In the genomic region with DNA sequence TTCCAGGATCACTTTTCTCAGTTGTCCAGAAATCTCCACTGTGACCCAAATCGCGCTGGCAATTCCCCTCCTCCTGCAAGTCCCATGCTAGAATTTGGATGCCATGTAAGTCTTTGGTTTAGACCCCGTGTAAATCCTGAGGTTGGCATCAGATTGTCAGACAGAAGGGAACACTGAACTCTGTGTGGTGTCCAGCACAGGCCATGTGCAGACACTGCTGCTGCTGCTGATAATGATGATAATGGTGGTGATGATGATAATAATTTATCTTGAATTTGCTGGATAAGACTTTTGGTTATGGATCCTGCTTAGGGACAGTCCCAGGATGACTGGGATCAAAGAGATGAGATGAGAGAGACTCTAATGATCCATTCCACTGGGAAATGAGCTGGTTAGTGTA, we compare ENCODE assay signal across 13 cellular contexts. TPM values are rescaled to one million over a fixed set of nuclear protein-coding genes. Genes with fewer than 3 reads are reported as not detected.
DNase-seq lines count a peak whose midpoint lies in the region; TF ChIP-seq lines count a peak whose summit lies in the region.
"Had no signal": no experiment of that assay in that cellular context is flagged by ENCODE, and none has a peak within 500 bp of the region (broad histone marks: within the 10 kb centered on the region; RNA-seq: fewer than 3 reads in every experiment).

No MANE protein-coding gene starts in this region.

- CTCF ChIA-PET in SK-N-SH (lab: Yijun Ruan, JAX): interaction anchor here (1.4 to 2.5 kb wide), 3 partner anchors 27 to 244 kb away, joined by 6 to 12 read pairs (median 7); no protein-coding TSS in a partner anchor

- H2BK120ac ChIP-seq in H9 (ENCODE audit: low read depth, low read length, poor library complexity, severe bottlenecking): no peak overlapping the region

- TF ChIP-seq RAD21 in SK-N-SH (IDR thresholded peaks at IDR 0.05; ENCODE audit: low read length): no peak

- no peak overlapping the region for H4K8ac ChIP-seq in H9 (replicated peaks; ENCODE audit: insufficient read length, low read depth, low read length)

- H3K56ac ChIP-seq in H9 (ENCODE audit: insufficient read length, low read depth, low read length): no peak overlapping the region

- peaks cover 0 to 4% (median 0%) of the 10 kb centered on the region in 5 experiments for H3K9me3 Mint-ChIP-seq in brain
- H3K9me3 Mint-ChIP-seq in neural progenitor cell: peaks cover 6% of the 10 kb centered on the region
- H3K9me3 Mint-ChIP-seq in H9: no peaks in the 10 kb centered on the region; a peak in 1 of 5 replicates
- H3K9me3 Mint-ChIP-seq: CD4-positive, alpha-beta memory T cell had no signal

- H2BK20ac ChIP-seq in H9 (ENCODE audit: low read depth, low read length, poor library complexity, severe bottlenecking): no peak overlapping the region

- no peaks in the 10 kb centered on the region for H3K9me2 ChIP-seq in SK-N-SH

- H2AFZ ChIP-seq in SK-N-SH (ENCODE audit: low read depth): no peak overlapping the region
- no peak overlapping the region for H2AFZ ChIP-seq in neural progenitor cell (replicated peaks)
- H2AFZ ChIP-seq in H9 (ENCODE audit: low read length): no peak overlapping the region

- TF ChIP-seq POLR2A in vagina (IDR thresholded peaks at IDR 0.05): no peak

- H3K4me1 ChIP-seq in SK-N-SH (ENCODE audit: control insufficient read depth in 1 of 2, insufficient read depth in 2 of 2, low read depth in 1 of 2, low read length in 1 of 2) (peaks cover 9 to 36% of the 10 kb centered on the region in 2 experiments; a peak in 3 of 4 replicates), neural progenitor cell (peaks cover 41% of the 10 kb centered on the region), vagina (peaks cover 24% of the 10 kb centered on the region), H9 (ENCODE audit: insufficient read depth, low read length) (peaks cover 6% of the 10 kb centered on the region; the same call in 1 of the 2 replicates)

- POLR2A ChIA-PET in SK-N-SH (lab: Yijun Ruan, JAX): no interaction called here

- H3K79me2 ChIP-seq in SK-N-SH (ENCODE audit: insufficient read depth) (no peaks in the 10 kb centered on the region), neural progenitor cell (ENCODE audit: low read depth) (no peaks in the 10 kb centered on the region), H9 (ENCODE audit: insufficient read depth, low read length) (no peaks in the 10 kb centered on the region)

- H3K4me3 Mint-ChIP-seq in brain (no peak overlapping the region), neural progenitor cell (no peak overlapping the region), H9 (no peak overlapping the region)
- H3K4me3 Mint-ChIP-seq: B cell; CD4-positive, alpha-beta memory T cell had no signal

- no peak overlapping the region for H2BK5ac ChIP-seq in H9 (ENCODE audit: insufficient read length, low read length)

- no peak overlapping the region for H3K14ac ChIP-seq in H9 (ENCODE audit: insufficient read depth, low read length)

- H3K79me1 ChIP-seq in H9 (ENCODE audit: insufficient read depth, low read depth, low read length, poor library complexity, severe bottlenecking): no peaks in the 10 kb centered on the region

- H3K27ac ChIP-seq in SK-N-SH (ENCODE audit: low read depth in 2 of 2, low read length in 1 of 2) (peak overlapping the region in 1 of 2 experiments; percentile 47; a peak in 2 of 4 replicates), neural progenitor cell (no peak overlapping the region), vagina (peak overlapping the region; percentile 47), H9 (ENCODE audit: insufficient read length, low read depth, low read length) (no peak overlapping the region)
- H3K27ac ChIP-seq: C4-2B, HL-60 had no signal

- H3K4me2 ChIP-seq in SK-N-SH (no peak overlapping the region), neural progenitor cell (no peak overlapping the region), H9 (ENCODE audit: insufficient read depth, insufficient read length, low read length) (no peak overlapping the region)

- H3K4me3 ChIP-seq in SK-N-SH (ENCODE audit: low read depth in 2 of 2, low read length in 1 of 2): no peak overlapping the region
- H3K4me3 ChIP-seq in neural progenitor cell: no peak overlapping the region
- no peak overlapping the region for H3K4me3 ChIP-seq in vagina

- H2BK12ac ChIP-seq in H9 (ENCODE audit: insufficient read length, low read depth, low read length): no peak overlapping the region

- H4K20me1 ChIP-seq in SK-N-SH (ENCODE audit: insufficient read depth) (no peaks in the 10 kb centered on the region), neural progenitor cell (ENCODE audit: low read depth) (no peaks in the 10 kb centered on the region), H9 (ENCODE audit: control insufficient read depth, insufficient read depth, insufficient read length) (no peaks in the 10 kb centered on the region)

- H3K36me3 Mint-ChIP-seq in brain (no peaks in the 10 kb centered on the region), neural progenitor cell (no peaks in the 10 kb centered on the region), H9 (ENCODE audit: insufficient read depth in 1 of 3, low read depth in 3 of 3) (no peaks in the 10 kb centered on the region)
- H3K36me3 Mint-ChIP-seq: CD4-positive, alpha-beta memory T cell had no signal

- H2AK5ac ChIP-seq in H9 (ENCODE audit: insufficient read length, low read length): no peak overlapping the region

- no peaks in the 10 kb centered on the region for H3K36me3 ChIP-seq in SK-N-SH (replicated peaks in 1 of 2; ENCODE audit: control insufficient read depth in 1 of 2, insufficient read depth in 2 of 2, low read length in 1 of 2)
- no peaks in the 10 kb centered on the region for H3K36me3 ChIP-seq in neural progenitor cell
- no peaks in the 10 kb centered on the region for H3K36me3 ChIP-seq in vagina

- no peak overlapping the region for H4K5ac ChIP-seq in H9 (ENCODE audit: insufficient read length, low read depth, low read length)

- TF ChIP-seq EP300 in SK-N-SH (IDR thresholded peaks at IDR 0.05; ENCODE audit: borderline replicate concordance in 1 of 2, low read depth in 1 of 2, low read length in 1 of 2): peak in 1 of 2 experiments; percentile 65; a peak in 2 of 4 replicates

- H3K27me3 Mint-ChIP-seq in brain (peaks cover 12% of the 10 kb centered on the region), neural progenitor cell (ENCODE audit: insufficient read depth, low read depth) (peaks cover 8% of the 10 kb centered on the region), H9 (ENCODE audit: low read depth) (peaks cover 5% of the 10 kb centered on the region)

- no peak overlapping the region for H2BK15ac ChIP-seq in H9 (ENCODE audit: low read depth, low read length)

- no peak overlapping the region for H3K4ac ChIP-seq in H9 (ENCODE audit: low read depth, low read length)

- no peak overlapping the region for H4K91ac ChIP-seq in H9 (ENCODE audit: insufficient read length, low read depth, low read length)

- 45% methylated on average over 3 of the region's 3 CpGs for WGBS in SK-N-SH (ENCODE audit: low lambda C conversion rate)
- no CpG with 5 or more reads among the region's 3 CpGs for WGBS in H9 (ENCODE audit: extremely low coverage, insufficient read length, low lambda C conversion rate)

- no peaks in the 10 kb centered on the region for H3K27me3 ChIP-seq in SK-N-SH (ENCODE audit: insufficient read depth)
- H3K27me3 ChIP-seq in neural progenitor cell: no peaks in the 10 kb centered on the region
- H3K27me3 ChIP-seq in vagina: no peaks in the 10 kb centered on the region
- no peaks in the 10 kb centered on the region for H3K27me3 ChIP-seq in H9 (ENCODE audit: insufficient read depth, low read length)

- H3K9me3 ChIP-seq in SK-N-SH (no peaks in the 10 kb centered on the region), neural progenitor cell (ENCODE audit: low read depth) (no peaks in the 10 kb centered on the region), vagina (no peaks in the 10 kb centered on the region), H9 (ENCODE audit: control insufficient read depth, low read depth, low read length) (no peaks in the 10 kb centered on the region)

- H3T11ph ChIP-seq in H9 (ENCODE audit: low read length): no peak overlapping the region

- peak; percentile 69 for DNase-seq in SK-N-SH
- no peak for DNase-seq in neural progenitor cell (ENCODE audit: low spot score)
- DNase-seq in vagina (ENCODE audit: extremely low spot score in 2 of 2): no peak
- DNase-seq in islet precursor cell: no peak
- DNase-seq in dedifferentiated amniotic fluid mesenchymal stem cell (ENCODE audit: extremely low spot score): no peak
- no peak for DNase-seq in H9
- DNase-seq: CD4-positive, alpha-beta memory T cell; DND-41; GDM1 had no signal

- H3F3A ChIP-seq in SK-N-SH (replicated peaks; ENCODE audit: insufficient read depth) (no peaks in the 10 kb centered on the region), neural progenitor cell (ENCODE audit: low read depth) (peaks cover 29% of the 10 kb centered on the region)

- H3K23ac ChIP-seq in H9 (ENCODE audit: insufficient read length, low read depth, low read length): no peak overlapping the region

- H3K4me1 Mint-ChIP-seq in brain: peaks cover 66% of the 10 kb centered on the region
- H3K4me1 Mint-ChIP-seq in neural progenitor cell: peaks cover 53% of the 10 kb centered on the region
- peaks cover 52 to 68% of the 10 kb centered on the region in 2 experiments for H3K4me1 Mint-ChIP-seq in H9
- H3K4me1 Mint-ChIP-seq: B cell; CD4-positive, alpha-beta memory T cell had no signal

- no peak overlapping the region for H3K18ac ChIP-seq in H9 (ENCODE audit: insufficient read length, low read depth, low read length)

- H3K23me2 ChIP-seq in H9 (ENCODE audit: insufficient read length, low read depth, low read length, poor library complexity, severe bottlenecking): no peaks in the 10 kb centered on the region

- no peak for TF ChIP-seq CTCF in SK-N-SH (IDR thresholded peaks at IDR 0.05)
- TF ChIP-seq CTCF in brain (conservative IDR thresholded peaks at IDR 0.05): no peak
- no peak for TF ChIP-seq CTCF in neural progenitor cell (IDR thresholded peaks at IDR 0.05)
- TF ChIP-seq CTCF in vagina (IDR thresholded peaks at IDR 0.05): no peak
- TF ChIP-seq CTCF in H9 (conservative IDR thresholded peaks at IDR 0.05): no peak

- H3K9ac ChIP-seq in SK-N-SH (no peak overlapping the region), neural progenitor cell (no peak overlapping the region), H9 (ENCODE audit: extremely low read depth, insufficient read length, low read length) (no peak overlapping the region)

- H3K27ac Mint-ChIP-seq in brain: peak overlapping the region in 3 of 5 experiments; percentile 0 to 46 (median 15)
- H3K27ac Mint-ChIP-seq in neural progenitor cell: peak overlapping the region; percentile 8
- H3K27ac Mint-ChIP-seq in H9: no peak overlapping the region
- H3K27ac Mint-ChIP-seq: B cell; CD4-positive, alpha-beta memory T cell had no signal

- intact Hi-C loops in vagina (cut with DNase I): no loop called here

RNA-seq across cellular contexts. Expression of a gene that starts 45.0 kb away (rescaled TPM):
- polyA plus RNA-seq in SK-N-SH (2012; rRNA removed) (18.0 and 24.0 TPM in 2 replicates), brain (ENCODE audit: insufficient read depth, low read depth, low replicate concordance) (15.8 TPM)
- 12.9 and 17.6 TPM in 2 replicates for polyA plus RNA-seq in SK-N-SH (2012; cell fraction: cytosol; rRNA removed)
- 63.3 and 70.9 TPM in 2 replicates for polyA plus RNA-seq in SK-N-SH (2012; cell fraction: nucleus; rRNA removed)
- total RNA-seq in neural progenitor cell (ENCODE audit: low replicate concordance) (46.7 and 47.1 TPM in 2 replicates), vagina (21.6 TPM), H9 (2021) (42.9 and 43.1 TPM in 2 replicates)

RNA-seq across cellular contexts. Expression of a gene that starts 45.2 kb away (rescaled TPM):
- polyA plus RNA-seq in SK-N-SH (2012; rRNA removed): 19.5 and 27.8 TPM in 2 replicates
- polyA plus RNA-seq in SK-N-SH (2012; cell fraction: cytosol; rRNA removed): 28.2 and 29.1 TPM in 2 replicates
- polyA plus RNA-seq in SK-N-SH (2012; cell fraction: nucleus; rRNA removed): 9.9 and 16.3 TPM in 2 replicates
- polyA plus RNA-seq in brain (ENCODE audit: insufficient read depth, low read depth, low replicate concordance): 31.6 TPM
- total RNA-seq in neural progenitor cell (ENCODE audit: low replicate concordance): 42.4 and 43.2 TPM in 2 replicates
- total RNA-seq in vagina: 14.7 TPM
- 40.0 and 40.4 TPM in 2 replicates for total RNA-seq in H9 (2021)

Comparison
In these comparisons a context has a peak if more than half of its experiments do, and no peak if none do; other contexts are left out.
1. H3K27ac Mint-ChIP-seq: peak in brain (3 of 5) and neural progenitor cell (single experiment); none in H9 (0 of 3).